Comparison of ENCODE assay signal across 9 cellular contexts in the genomic region with DNA sequence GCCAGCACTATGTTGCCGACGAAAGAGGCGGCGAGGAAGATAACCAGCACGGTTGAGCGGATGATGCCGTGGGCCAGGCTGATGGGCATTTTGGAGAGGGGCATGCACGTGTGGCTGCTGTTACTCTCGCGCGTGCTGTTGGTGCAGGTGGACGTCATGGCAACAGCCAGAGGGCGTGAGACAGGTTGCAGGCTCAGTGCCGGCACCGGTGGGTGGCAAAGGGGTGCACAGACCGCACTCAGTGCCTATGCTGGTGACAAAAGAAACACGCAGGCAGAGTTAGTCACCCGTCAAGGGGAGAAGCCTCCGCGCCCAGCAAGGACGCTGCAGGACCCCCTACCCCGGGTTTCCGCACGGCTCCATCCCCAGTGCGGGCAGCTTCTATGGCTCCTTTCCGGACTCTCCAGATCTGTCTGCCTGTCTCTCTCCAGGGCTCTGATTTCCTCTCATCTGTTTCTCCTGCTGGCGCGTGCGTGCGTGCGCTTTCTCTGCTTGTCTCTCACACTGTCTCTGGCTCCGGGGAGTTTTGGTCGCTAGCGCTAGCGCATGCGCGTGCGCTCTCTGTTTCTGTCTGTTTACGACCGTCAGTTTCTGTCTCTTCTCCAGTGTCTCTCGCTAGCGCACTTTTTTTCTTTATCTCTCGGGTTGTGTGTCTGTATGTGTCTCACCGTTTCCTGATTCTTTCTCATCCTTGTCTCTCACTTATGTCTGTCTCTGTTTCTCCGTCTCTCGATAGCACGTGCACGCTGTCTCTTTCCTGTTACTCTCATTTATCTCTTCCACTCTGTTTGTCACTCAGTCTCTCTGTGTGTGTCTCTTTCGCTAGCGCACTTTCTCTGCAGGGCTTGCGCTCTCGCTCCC. TPM values are rescaled to one million over a fixed set of nuclear protein-coding genes. Genes with fewer than 3 reads are reported as not detected.
A peak's percentile ranks its signal among the peaks of the same experiment; 100 is the strongest.
DNase-seq lines count a peak whose midpoint lies in the region; ATAC-seq lines count a peak whose summit lies in the region.
"Had no signal": no experiment of that assay in that cellular context is flagged by ENCODE, and none has a peak within 500 bp of the region (broad histone marks: within the 10 kb centered on the region; RNA-seq: fewer than 3 reads in every experiment).

No MANE protein-coding gene starts in this region.

- H3K27me3 ChIP-seq in CD8-positive, alpha-beta memory T cell (ENCODE audit: insufficient read depth, low read length, poor library complexity, severe bottlenecking): peaks cover 19% of the 10 kb centered on the region

- no peak overlapping the region for H3K27ac ChIP-seq in CD8-positive, alpha-beta memory T cell (ENCODE audit: low read depth, low read length)

- peaks cover 10 to 16% (median 10%) of the 10 kb centered on the region in 3 donors for H3K4me1 Mint-ChIP-seq in CD8-positive, alpha-beta memory T cell
- peaks cover 5% of the 10 kb centered on the region for H3K4me1 Mint-ChIP-seq in stimulated activated effector memory CD8-positive, alpha-beta T cell treated with anti-CD3 and anti-CD28 coated beads, Interleukin-12 subunit alpha, Interleukin-12 subunit beta, amount 100 ng/mL, for 72 hours

- no peaks in the 10 kb centered on the region for H3K36me3 Mint-ChIP-seq in CD8-positive, alpha-beta memory T cell
- no peaks in the 10 kb centered on the region for H3K36me3 Mint-ChIP-seq in stimulated activated effector memory CD8-positive, alpha-beta T cell treated with anti-CD3 and anti-CD28 coated beads, Interleukin-12 subunit alpha, Interleukin-12 subunit beta, amount 100 ng/mL, for 72 hours
- H3K36me3 Mint-ChIP-seq: IgD-negative memory B cell had no signal

- ATAC-seq in GM19324 (IDR thresholded peaks at IDR 0.05; ENCODE audit: low FRiP score, unreplicated experiment): peak; percentile 74
- peak; percentile 91 for ATAC-seq in HG03432 (IDR thresholded peaks at IDR 0.05; ENCODE audit: unreplicated experiment)
- ATAC-seq in stimulated activated effector memory CD8-positive, alpha-beta T cell treated with anti-CD3 and anti-CD28 coated beads, Interleukin-12 subunit alpha, Interleukin-12 subunit beta, amount 100 ng/mL, for 72 hours: peak; percentile 87
- no peak for ATAC-seq in GM19328 (IDR thresholded peaks at IDR 0.05; ENCODE audit: unreplicated experiment)

- POLR2A ChIA-PET in CD8-positive, alpha-beta memory T cell (lab: Charles Lee): no interaction called here

- DNase-seq in CD8-positive, alpha-beta memory T cell: peak; percentile 8 to 62 (median 29)
- DNase-seq in SK-N-DZ (ENCODE audit: low spot score): peak; percentile 45
- DNase-seq in central memory CD4-positive, alpha-beta T cell: peak; percentile 28
- peak; percentile 48 for DNase-seq in kidney glomerular epithelial cell (lab: John Stamatoyannopoulos, UW)
- peak in 1 of 2 donors; percentile 59 for DNase-seq in stimulated activated effector memory CD8-positive, alpha-beta T cell treated with anti-CD3 and anti-CD28 coated beads, Interleukin-12 subunit alpha, Interleukin-12 subunit beta, amount 100 ng/mL, for 72 hours (ENCODE audit: low spot score in 2 of 2)

- H3K4me3 ChIP-seq in CD8-positive, alpha-beta memory T cell (ENCODE audit: low read length): peak overlapping the region; percentile 46

- CTCF ChIA-PET in CD8-positive, alpha-beta memory T cell (lab: Charles Lee): no interaction called here

- H3K9me3 ChIP-seq in CD8-positive, alpha-beta memory T cell (ENCODE audit: low read length): no peaks in the 10 kb centered on the region

- no peaks in the 10 kb centered on the region for H3K36me3 ChIP-seq in CD8-positive, alpha-beta memory T cell (ENCODE audit: insufficient read depth, low read length)

- H3K9me3 Mint-ChIP-seq in CD8-positive, alpha-beta memory T cell: no peaks in the 10 kb centered on the region
- H3K9me3 Mint-ChIP-seq in stimulated activated effector memory CD8-positive, alpha-beta T cell treated with anti-CD3 and anti-CD28 coated beads, Interleukin-12 subunit alpha, Interleukin-12 subunit beta, amount 100 ng/mL, for 72 hours: no peaks in the 10 kb centered on the region
- H3K9me3 Mint-ChIP-seq: IgD-negative memory B cell had no signal

- peaks cover 26 to 50% of the 10 kb centered on the region in 2 donors for H3K27me3 Mint-ChIP-seq in CD8-positive, alpha-beta memory T cell

- no peak overlapping the region for H3K4me3 Mint-ChIP-seq in CD8-positive, alpha-beta memory T cell
- no peak overlapping the region for H3K4me3 Mint-ChIP-seq in stimulated activated effector memory CD8-positive, alpha-beta T cell treated with anti-CD3 and anti-CD28 coated beads, Interleukin-12 subunit alpha, Interleukin-12 subunit beta, amount 100 ng/mL, for 72 hours

- H3K4me1 ChIP-seq in CD8-positive, alpha-beta memory T cell (ENCODE audit: insufficient read depth, low read length): peaks cover 13% of the 10 kb centered on the region

- no peak overlapping the region for H3K27ac Mint-ChIP-seq in CD8-positive, alpha-beta memory T cell
- no peak overlapping the region for H3K27ac Mint-ChIP-seq in stimulated activated effector memory CD8-positive, alpha-beta T cell treated with anti-CD3 and anti-CD28 coated beads, Interleukin-12 subunit alpha, Interleukin-12 subunit beta, amount 100 ng/mL, for 72 hours

RNA-seq across cellular contexts. Expression of gene GPR101, which starts 2.0 kb away (rescaled TPM):
- not detected for total RNA-seq in CD8-positive, alpha-beta memory T cell
- not detected for polyA plus RNA-seq in CD8-positive, alpha-beta memory T cell
- not detected in 2 replicates for polyA plus RNA-seq in SK-N-DZ (2014; cell fraction: cytosol; rRNA removed)
- polyA plus RNA-seq in SK-N-DZ (2014; cell fraction: nucleus; rRNA removed): not detected in 2 replicates
